Comparison of ENCODE assay signal across 8 cellular contexts in genomic region chr2:197168705-197169104, GRCh38.
A peak's percentile ranks its signal among the peaks of the same experiment; 100 is the strongest.
DNase-seq lines count a peak whose midpoint lies in the region; ATAC-seq lines count a peak whose summit lies in the region.

No MANE protein-coding gene starts in this region.

- H3K27ac ChIP-seq in iPS DF 6.9 (ENCODE audit: low read length): no peak overlapping the region

- in situ Hi-C loops in KBM-7 (cut with MboI; ENCODE audit: low pct_unique_long_range_greater_than_20kb, low sequenced_read_pairs): no loop called here

- peaks cover 6% of the 10 kb centered on the region; the same call in 1 of the 2 replicates for H3K4me1 ChIP-seq in iPS DF 6.9 (ENCODE audit: control insufficient read depth, insufficient read depth, low read length)

- no CpG with 5 or more reads among the region's 5 CpGs for WGBS in iPS DF 6.9 (ENCODE audit: insufficient coverage, insufficient read length)

- H3K36me3 ChIP-seq in iPS DF 6.9 (ENCODE audit: control insufficient read depth, insufficient read depth, low read length): no peaks in the 10 kb centered on the region

- peak; percentile 86 for ATAC-seq in GM21360 (IDR thresholded peaks at IDR 0.05; ENCODE audit: unreplicated experiment)
- ATAC-seq in HG03196 (IDR thresholded peaks at IDR 0.05; ENCODE audit: unreplicated experiment): no peak

- DNase-seq in DMS53 (lab: John Stamatoyannopoulos, UW) (peak; percentile 83), KBM-7 (peak; percentile 82), T-helper 1 cell (peak in 4 of 5 donors; percentile 42 to 62 (median 50)), amygdala (lab: John Stamatoyannopoulos, UW) (peak in 41 of 56 donors; percentile 5 to 81 (median 41)), iPS DF 6.9 (ENCODE audit: low read depth, low spot score) (peak; percentile 63)
- DNase-seq in stimulated activated CD4-positive, alpha-beta T cell treated with anti-CD3 and anti-CD28 coated beads, Interleukin-15, amount 100 ng/mL, for 48 hours (ENCODE audit: low read depth in 2 of 2): peak; percentile 55 to 70

- H3K9me3 ChIP-seq in iPS DF 6.9 (ENCODE audit: control insufficient read depth, insufficient read depth, low read length): no peaks in the 10 kb centered on the region

- no peak overlapping the region for H3K4me3 ChIP-seq in iPS DF 6.9 (ENCODE audit: low read length)

- no peaks in the 10 kb centered on the region for H3K27me3 ChIP-seq in iPS DF 6.9 (ENCODE audit: control insufficient read depth, insufficient read depth, low read length)
